12 cellular contexts compared by ENCODE assay signal in the genomic region with DNA sequence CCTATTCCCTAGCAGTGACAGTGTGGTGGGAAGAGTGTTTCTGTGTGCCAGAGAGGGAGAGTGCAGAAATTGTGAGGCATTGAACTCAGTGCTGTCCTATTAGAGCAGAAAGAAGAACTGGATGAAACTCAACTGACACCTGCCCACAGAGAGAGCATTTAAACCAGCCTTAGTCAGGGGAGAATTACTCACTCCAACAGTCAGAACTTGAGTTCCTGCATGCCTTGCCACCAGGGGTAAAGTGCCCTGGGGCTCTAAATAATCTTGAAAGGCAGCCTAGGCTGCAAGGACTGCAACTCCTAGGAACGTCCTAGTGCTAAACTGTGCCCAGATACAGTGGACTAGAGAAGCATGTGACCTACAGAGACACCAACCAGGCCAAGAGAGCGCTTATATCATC.
DNase-seq lines count a peak whose midpoint lies in the region; ATAC-seq lines count a peak whose summit lies in the region.
"Had no signal": no experiment of that assay in that cellular context is flagged by ENCODE, and none has a peak within 500 bp of the region (broad histone marks: within the 10 kb centered on the region; RNA-seq: fewer than 3 reads in every experiment).

No MANE protein-coding gene starts in this region.

- no peaks in the 10 kb centered on the region for H3K9me3 Mint-ChIP-seq in activated naive CD8-positive, alpha-beta T cell (ENCODE audit: low read depth)

- H3K4me3 Mint-ChIP-seq in activated naive CD8-positive, alpha-beta T cell: peak overlapping the region; percentile 3
- H3K4me3 Mint-ChIP-seq: CD4-positive, CD25-positive, alpha-beta regulatory T cell had no signal

- H3K4me1 Mint-ChIP-seq in activated naive CD8-positive, alpha-beta T cell (ENCODE audit: low read depth): peaks cover 15% of the 10 kb centered on the region

- DNase-seq in ELF-1 (ENCODE audit: low read depth, low spot score) (peak; percentile 60), NCI-H446 (lab: John Stamatoyannopoulos, UW) (no peak), OCI-M2 (lab: John Stamatoyannopoulos, UW; ENCODE audit: unreplicated experiment) (no peak)
- DNase-seq in activated effector memory CD4-positive, alpha-beta T cell treated with Interleukin-2 at 50 U/mL for 16 hours: no peak
- DNase-seq: CD4-positive, CD25-positive, alpha-beta regulatory T cell; NCI-H187; SHP77; transverse colon had no signal

- no peaks in the 10 kb centered on the region for H3K27me3 Mint-ChIP-seq in activated naive CD8-positive, alpha-beta T cell
- H3K27me3 Mint-ChIP-seq: CD4-positive, CD25-positive, alpha-beta regulatory T cell had no signal

- peaks cover 3% of the 10 kb centered on the region for H3K36me3 Mint-ChIP-seq in activated naive CD8-positive, alpha-beta T cell
- H3K36me3 Mint-ChIP-seq: CD4-positive, CD25-positive, alpha-beta regulatory T cell had no signal

- peak; percentile 73 for ATAC-seq in GM19395 (IDR thresholded peaks at IDR 0.05; ENCODE audit: unreplicated experiment)
- ATAC-seq in HG03432 (IDR thresholded peaks at IDR 0.05; ENCODE audit: unreplicated experiment): peak; percentile 88
- no peak for ATAC-seq in GM21423 (IDR thresholded peaks at IDR 0.05; ENCODE audit: unreplicated experiment)

- H3K27ac Mint-ChIP-seq in activated naive CD8-positive, alpha-beta T cell: peak overlapping the region; percentile 79
